23 cellular contexts compared by ENCODE assay signal in the genomic region with DNA sequence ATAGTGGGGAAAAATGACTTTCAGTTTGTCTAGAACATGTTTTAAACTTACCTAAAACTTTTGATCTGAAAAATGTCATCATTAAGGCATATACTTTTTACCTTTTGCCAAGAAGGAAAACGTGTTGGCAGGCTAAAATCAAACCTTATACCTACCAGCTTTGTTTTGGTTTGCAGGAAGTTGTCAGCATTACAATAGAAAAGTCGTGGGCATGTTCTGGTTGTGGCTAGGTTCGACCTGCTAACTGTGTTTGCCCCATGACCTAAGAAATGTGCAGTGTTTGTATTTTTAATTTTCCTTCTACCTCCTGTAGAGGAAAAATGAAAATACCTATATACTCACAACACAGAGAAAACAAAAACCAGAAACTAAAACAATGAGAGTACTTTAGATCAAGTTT. TPM values are rescaled to one million over a fixed set of nuclear protein-coding genes. Genes with fewer than 3 reads are reported as not detected.
A peak's percentile ranks its signal among the peaks of the same experiment; 100 is the strongest.
DNase-seq lines count a peak whose midpoint lies in the region; ATAC-seq and TF ChIP-seq lines count a peak whose summit lies in the region.
"Had no signal": no experiment of that assay in that cellular context is flagged by ENCODE, and none has a peak within 500 bp of the region (broad histone marks: within the 10 kb centered on the region; RNA-seq: fewer than 3 reads in every experiment).

No MANE protein-coding gene starts in this region.

- no peak for TF ChIP-seq CTCF in GM23338 (conservative IDR thresholded peaks at IDR 0.05; ENCODE audit: low read depth in 2 of 2)
- no peak for TF ChIP-seq CTCF in activated CD8-positive, alpha-beta T cell treated with anti-CD3 and anti-CD28 coated beads for 36 hours (IDR thresholded peaks at IDR 0.05)

- no peaks in the 10 kb centered on the region for H3K9me3 Mint-ChIP-seq in activated CD4-positive, alpha-beta T cell treated with anti-CD3 and anti-CD28 coated beads, Interleukin-2, amount 10 ng/mL, durations not matched to agents 7 days and 5 days
- H3K9me3 Mint-ChIP-seq in GM23338 = no peaks in the 10 kb centered on the region
- no peaks in the 10 kb centered on the region for H3K9me3 Mint-ChIP-seq in activated CD8-positive, alpha-beta T cell treated with anti-CD3 and anti-CD28 coated beads for 36 hours
- no peaks in the 10 kb centered on the region for H3K9me3 Mint-ChIP-seq in immature natural killer cell

- no peaks in the 10 kb centered on the region for H4K20me1 ChIP-seq in GM23338 (replicated peaks; ENCODE audit: insufficient read depth)

- H3K4me3 Mint-ChIP-seq in activated CD4-positive, alpha-beta T cell treated with anti-CD3 and anti-CD28 coated beads, Interleukin-2, amount 10 ng/mL, durations not matched to agents 7 days and 5 days = no peak overlapping the region
- H3K4me3 Mint-ChIP-seq in GM23338 (no peak overlapping the region), immature natural killer cell (peak overlapping the region; percentile 59 to 81 (median 73))
- peak overlapping the region; percentile 43 for H3K4me3 Mint-ChIP-seq in activated CD8-positive, alpha-beta T cell treated with anti-CD3 and anti-CD28 coated beads for 36 hours

- H3K4me2 ChIP-seq in GM23338 = peak overlapping the region; percentile 31

- POLR2A ChIA-PET in activated CD4-positive, alpha-beta T cell treated with anti-CD3 and anti-CD28 coated beads, Interleukin-2, amount 10 ng/mL, durations not matched to agents 7 days and 5 days (lab: Charles Lee) = interaction anchor here (0.6 to 0.7 kb wide), 2 partner anchors 23 to 196 kb away, joined by 4 to 5 read pairs; no protein-coding TSS in a partner anchor
- POLR2A ChIA-PET in activated CD8-positive, alpha-beta T cell treated with anti-CD3 and anti-CD28 coated beads for 36 hours (lab: Charles Lee) = interaction anchor here (0.5 to 1.1 kb wide), 4 partner anchors 9 to 129 kb away, joined by 3 read pairs; partner anchors contain the start of gene SKAP1

- no peaks in the 10 kb centered on the region for H3K27me3 Mint-ChIP-seq in activated CD4-positive, alpha-beta T cell treated with anti-CD3 and anti-CD28 coated beads, Interleukin-2, amount 10 ng/mL, durations not matched to agents 7 days and 5 days
- H3K27me3 Mint-ChIP-seq in GM23338 (ENCODE audit: insufficient read depth, low read depth, poor library complexity) (peaks cover 2% of the 10 kb centered on the region), immature natural killer cell (ENCODE audit: low read depth in 3 of 3) (peaks cover 0 to 2% (median 0%) of the 10 kb centered on the region in 3 donors)
- no peaks in the 10 kb centered on the region for H3K27me3 Mint-ChIP-seq in activated CD8-positive, alpha-beta T cell treated with anti-CD3 and anti-CD28 coated beads for 36 hours

- peak overlapping the region; percentile 4; the same call in 1 of the 2 replicates for H3K4me3 ChIP-seq in GM23338
- H3K4me3 ChIP-seq: lower lobe of right lung, spleen had no signal

- H3K4me1 Mint-ChIP-seq in activated CD4-positive, alpha-beta T cell treated with anti-CD3 and anti-CD28 coated beads, Interleukin-2, amount 10 ng/mL, durations not matched to agents 7 days and 5 days = peaks cover 80% of the 10 kb centered on the region
- H3K4me1 Mint-ChIP-seq in GM23338 = peaks cover 32% of the 10 kb centered on the region
- peaks cover 84% of the 10 kb centered on the region for H3K4me1 Mint-ChIP-seq in activated CD8-positive, alpha-beta T cell treated with anti-CD3 and anti-CD28 coated beads for 36 hours (ENCODE audit: low read depth)
- peaks cover 88 to 98% of the 10 kb centered on the region in 2 donors for H3K4me1 Mint-ChIP-seq in immature natural killer cell

- H3K27me3 ChIP-seq in GM23338 (ENCODE audit: insufficient read depth) = no peaks in the 10 kb centered on the region

- intact Hi-C loops in activated CD8-positive, alpha-beta T cell treated with anti-CD3 and anti-CD28 coated beads for 36 hours (cut with micrococcal nuclease) = no loop called here

- peak overlapping the region; percentile 42 for H3K27ac Mint-ChIP-seq in activated CD4-positive, alpha-beta T cell treated with anti-CD3 and anti-CD28 coated beads, Interleukin-2, amount 10 ng/mL, durations not matched to agents 7 days and 5 days
- H3K27ac Mint-ChIP-seq in GM23338 (0 out of 2 replicates have a peak overlapping the region, but pooled peaks have one; percentile 61), immature natural killer cell (peak overlapping the region; percentile 86 to 93 (median 89))
- H3K27ac Mint-ChIP-seq in activated CD8-positive, alpha-beta T cell treated with anti-CD3 and anti-CD28 coated beads for 36 hours = peak overlapping the region; percentile 84

- no peak overlapping the region for H2AFZ ChIP-seq in GM23338

- DNase-seq in activated CD4-positive, alpha-beta T cell treated with anti-CD3 and anti-CD28 coated beads, Interleukin-2, amount 10 ng/mL, durations not matched to agents 7 days and 5 days = no peak
- no peak for DNase-seq in activated CD4-positive, alpha-beta T cell treated with anti-CD3 and anti-CD28 coated beads for 1 hour
- DNase-seq in GM23338 (ENCODE audit: low spot score) (no peak), immature natural killer cell (peak in 1 of 3 donors; percentile 19), NCI-H1930 (lab: John Stamatoyannopoulos, UW) (no peak)
- peak; percentile 22 for DNase-seq in activated CD8-positive, alpha-beta T cell treated with anti-CD3 and anti-CD28 coated beads for 36 hours
- DNase-seq: activated gamma-delta T cell, foreskin melanocyte, hippocampal formation, IMR-90, lower lobe of right lung, NCI-H146, NCI-H748 treated with DMSO at 0.1 percent for 48 hours, nucleus accumbens, OCI-M1, SIG-M5, spleen, substantia nigra had no signal

- no peaks in the 10 kb centered on the region for H3K36me3 ChIP-seq in GM23338 (ENCODE audit: insufficient read depth)
- H3K36me3 ChIP-seq: lower lobe of right lung, spleen had no signal

- H3F3A ChIP-seq in GM23338 (replicated peaks; ENCODE audit: low read depth) = no peaks in the 10 kb centered on the region

- no peaks in the 10 kb centered on the region for H3K79me2 ChIP-seq in GM23338 (replicated peaks; ENCODE audit: insufficient read depth)

- H3K9me2 ChIP-seq in GM23338 (ENCODE audit: insufficient read depth) = no peaks in the 10 kb centered on the region

- peaks cover 32% of the 10 kb centered on the region for H3K4me1 ChIP-seq in GM23338 (ENCODE audit: insufficient read depth)
- H3K4me1 ChIP-seq: lower lobe of right lung had no signal

- H3K36me3 Mint-ChIP-seq in activated CD4-positive, alpha-beta T cell treated with anti-CD3 and anti-CD28 coated beads, Interleukin-2, amount 10 ng/mL, durations not matched to agents 7 days and 5 days (ENCODE audit: low read depth) = peaks cover 52% of the 10 kb centered on the region
- H3K36me3 Mint-ChIP-seq in GM23338 (ENCODE audit: low read depth) = no peaks in the 10 kb centered on the region
- H3K36me3 Mint-ChIP-seq in activated CD8-positive, alpha-beta T cell treated with anti-CD3 and anti-CD28 coated beads for 36 hours (ENCODE audit: low read depth) = peaks cover 37% of the 10 kb centered on the region
- H3K36me3 Mint-ChIP-seq in immature natural killer cell = peaks cover 0 to 7% (median 0%) of the 10 kb centered on the region in 3 donors

- CTCF ChIA-PET in activated CD4-positive, alpha-beta T cell treated with anti-CD3 and anti-CD28 coated beads, Interleukin-2, amount 10 ng/mL, durations not matched to agents 7 days and 5 days (lab: Charles Lee) = no interaction called here
- CTCF ChIA-PET in activated CD8-positive, alpha-beta T cell treated with anti-CD3 and anti-CD28 coated beads for 36 hours (lab: Charles Lee) = interaction anchor here (0.9 to 1.8 kb wide), 3 partner anchors 11 to 172 kb away, joined by 3 to 7 read pairs (median 5); no protein-coding TSS in a partner anchor

- no peak overlapping the region for H3K27ac ChIP-seq in GM23338 (ENCODE audit: low read depth)
- H3K27ac ChIP-seq: lower lobe of right lung, VCaP had no signal

- ATAC-seq in GM23338 (peak; percentile 54; the same call in 2 of the 3 replicates), HG02981 (IDR thresholded peaks at IDR 0.05; ENCODE audit: unreplicated experiment) (no peak), HG03460 (IDR thresholded peaks at IDR 0.05; ENCODE audit: unreplicated experiment) (no peak)
- peak; percentile 22 for ATAC-seq in activated CD8-positive, alpha-beta T cell treated with anti-CD3 and anti-CD28 coated beads for 36 hours
- ATAC-seq: lower lobe of right lung had no signal

TF ChIP-seq in GM23338, 12 proteins besides CTCF, POLR2A, EP300 and RAD21 (continues in another document):
- TF ChIP-seq POLR2AphosphoS5 (IDR thresholded peaks at IDR 0.05; ENCODE audit: low read depth) (no peak), ZNF114 (CRISPR knock-in tag; IDR thresholded peaks at IDR 0.05) (no peak), EZH2phosphoT487 (IDR thresholded peaks at IDR 0.05; ENCODE audit: unreplicated experiment) (no peak)

RNA-seq across cellular contexts. Expression of gene SKAP1, which starts 13.0 kb away (rescaled TPM):
- 100 to 1,000 TPM; 123 to 144 TPM for total RNA-seq in activated CD4-positive, alpha-beta T cell treated with anti-CD3 and anti-CD28 coated beads, Interleukin-2, amount 10 ng/mL, durations not matched to agents 7 days and 5 days
- total RNA-seq in GM23338 (2014; rRNA removed; shearing (Covaris generic)) = not detected in 2 replicates
- polyA plus RNA-seq in GM23338 (2016; fragmentation: Nextera tagmentation; extraction: Ambion mirVana) (0.27 and 0.59 TPM in 2 replicates), immature natural killer cell (100 to 1,000 TPM; 325 to 458 (median 329) TPM)
- total RNA-seq in activated CD8-positive, alpha-beta T cell treated with anti-CD3 and anti-CD28 coated beads for 36 hours = 10 to 100 TPM; 73.9 to 81.3 TPM
- total RNA-seq: IMR-90 had no signal
- polyA plus RNA-seq: BJ, IMR-90, keratinocyte had no signal

Comparison
In these comparisons a context has a peak if more than half of its experiments do, and no peak if none do; other contexts are left out.
1. H3K4me3 Mint-ChIP-seq: peak in activated CD8-positive, alpha-beta T cell treated with anti-CD3 and anti-CD28 coated beads for 36 hours (single experiment) and immature natural killer cell (5 of 5); none in activated CD4-positive, alpha-beta T cell treated with anti-CD3 and anti-CD28 coated beads, Interleukin-2, amount 10 ng/mL, durations not matched to agents 7 days and 5 days (single experiment) and GM23338 (single experiment).
2. ATAC-seq: peak in GM23338 (single experiment) and activated CD8-positive, alpha-beta T cell treated with anti-CD3 and anti-CD28 coated beads for 36 hours (single experiment); none in HG02981 (single experiment) and HG03460 (single experiment).
3. RNA of gene SKAP1, which starts 13.0 kb away (total RNA-seq): 123 to 144 TPM in activated CD4-positive, alpha-beta T cell treated with anti-CD3 and anti-CD28 coated beads, Interleukin-2, amount 10 ng/mL, durations not matched to agents 7 days and 5 days and 73.9 to 81.3 TPM in activated CD8-positive, alpha-beta T cell treated with anti-CD3 and anti-CD28 coated beads for 36 hours; not detected in GM23338; every median in the first group is over 10 times any median in the second.
4. Peak in every context shown above with its lines, with median percentiles within 50 percentile points of each other: H3K27ac Mint-ChIP-seq.